14 cellular contexts compared by ENCODE assay signal in genomic region chr9:78238061-78239038, GRCh38. TPM values are rescaled to one million over a fixed set of nuclear protein-coding genes. Genes with fewer than 3 reads are reported as not detected.
DNase-seq lines count a peak whose midpoint lies in the region; ATAC-seq and TF ChIP-seq lines count a peak whose summit lies in the region.
"Had no signal": no experiment of that assay in that cellular context is flagged by ENCODE, and none has a peak within 500 bp of the region (broad histone marks: within the 10 kb centered on the region; RNA-seq: fewer than 3 reads in every experiment).

No MANE protein-coding gene starts in this region.

- DNase-seq in activated T-cell treated with anti-CD3 and anti-CD28 coated beads, Interleukin-2, amount 50 U/mL, for 4 hours, result no peak
- no peak for DNase-seq in activated T-cell treated with anti-CD3 and anti-CD28 coated beads for 4 hours
- no peak for DNase-seq in Karpas-422
- no peak for DNase-seq in progenitor cell of endocrine pancreas (ENCODE audit: low spot score, unreplicated experiment)
- DNase-seq in anterior cingulate cortex (lab: John Stamatoyannopoulos, UW), result no peak
- DNase-seq in NCI-H2107 treated with DMSO at 0.1 percent for 48 hours (lab: John Stamatoyannopoulos, UW; ENCODE audit: unreplicated experiment), result no peak
- DNase-seq: endodermal cell, NCI-H1694 treated with DMSO at 0.1 percent for 48 hours, NCI-H774, SHP77 had no signal

- H3K79me2 ChIP-seq in Karpas-422 (ENCODE audit: low read length), result peaks cover 43% of the 10 kb centered on the region

- H3K4me3 ChIP-seq in Karpas-422 (ENCODE audit: low read length), result no peak overlapping the region
- H3K4me3 ChIP-seq: gastroesophageal sphincter had no signal

- H3K27me3 Mint-ChIP-seq in activated T-cell treated with anti-CD3 and anti-CD28 coated beads, Interleukin-2, amount 50 U/mL, for 4 hours (ENCODE audit: low read depth), result no peaks in the 10 kb centered on the region
- peaks cover 7% of the 10 kb centered on the region for H3K27me3 Mint-ChIP-seq in brain
- no peaks in the 10 kb centered on the region for H3K27me3 Mint-ChIP-seq in progenitor cell of endocrine pancreas

- no peak for TF ChIP-seq CTCF in brain (conservative IDR thresholded peaks at IDR 0.05)
- TF ChIP-seq CTCF in progenitor cell of endocrine pancreas (IDR thresholded peaks at IDR 0.05; ENCODE audit: unreplicated experiment), result no peak

- H3K4me2 ChIP-seq in Karpas-422 (ENCODE audit: low read depth, low read length, poor library complexity, severe bottlenecking), result peak overlapping the region; percentile 83

- H3K4me3 Mint-ChIP-seq in activated T-cell treated with anti-CD3 and anti-CD28 coated beads, Interleukin-2, amount 50 U/mL, for 4 hours, result peak overlapping the region; percentile 51
- H3K4me3 Mint-ChIP-seq in brain, result peak overlapping the region; percentile 56 to 78 (median 71)
- peak overlapping the region; percentile 48 for H3K4me3 Mint-ChIP-seq in progenitor cell of endocrine pancreas (ENCODE audit: low read depth)

- H3K9me3 ChIP-seq in Karpas-422 (ENCODE audit: low read length), result no peaks in the 10 kb centered on the region
- H3K9me3 ChIP-seq: gastroesophageal sphincter had no signal

- H3K36me3 Mint-ChIP-seq in activated T-cell treated with anti-CD3 and anti-CD28 coated beads, Interleukin-2, amount 50 U/mL, for 4 hours (ENCODE audit: insufficient read depth), result peaks cover 14% of the 10 kb centered on the region
- peaks cover 40% of the 10 kb centered on the region for H3K36me3 Mint-ChIP-seq in brain
- peaks cover 11% of the 10 kb centered on the region for H3K36me3 Mint-ChIP-seq in progenitor cell of endocrine pancreas (ENCODE audit: insufficient read depth)

- H3K36me3 ChIP-seq in Karpas-422 (ENCODE audit: insufficient read depth, low read length), result peaks cover 20% of the 10 kb centered on the region; the same call in 1 of the 2 replicates

- H3K27ac Mint-ChIP-seq in brain (peak overlapping the region in 2 of 5 experiments; percentile 17 to 29), progenitor cell of endocrine pancreas (no peak overlapping the region)
- H3K27ac Mint-ChIP-seq: endodermal cell had no signal

- no peaks in the 10 kb centered on the region for H3K27me3 ChIP-seq in Karpas-422 (ENCODE audit: low read length)
- H3K27me3 ChIP-seq: gastroesophageal sphincter had no signal

- no peaks in the 10 kb centered on the region for H3K9me3 Mint-ChIP-seq in activated T-cell treated with anti-CD3 and anti-CD28 coated beads, Interleukin-2, amount 50 U/mL, for 4 hours
- no peaks in the 10 kb centered on the region for H3K9me3 Mint-ChIP-seq in brain
- no peaks in the 10 kb centered on the region for H3K9me3 Mint-ChIP-seq in progenitor cell of endocrine pancreas (ENCODE audit: low read depth)
- H3K9me3 Mint-ChIP-seq: endodermal cell had no signal

- peaks cover 27% of the 10 kb centered on the region for H3K4me1 ChIP-seq in Karpas-422 (ENCODE audit: low read length)

- no peak overlapping the region for H3K9ac ChIP-seq in Karpas-422 (ENCODE audit: low read length)
- H3K9ac ChIP-seq: KMS-11 had no signal

- no peak overlapping the region for H2AFZ ChIP-seq in Karpas-422 (ENCODE audit: low read length)

- no peaks in the 10 kb centered on the region for H4K20me1 ChIP-seq in Karpas-422 (ENCODE audit: insufficient read depth, low read depth, low read length)

- no peak for ATAC-seq in activated T-cell treated with anti-CD3 and anti-CD28 coated beads, Interleukin-2, amount 50 U/mL, for 4 hours
- ATAC-seq in GM18511 (IDR thresholded peaks at IDR 0.05; ENCODE audit: unreplicated experiment), result no peak
- ATAC-seq: gastroesophageal sphincter had no signal

- no peak overlapping the region for H3K27ac ChIP-seq in Karpas-422 (ENCODE audit: low read length)
- H3K27ac ChIP-seq: gastroesophageal sphincter, KMS-11 had no signal

- peaks cover 50% of the 10 kb centered on the region for H3K4me1 Mint-ChIP-seq in activated T-cell treated with anti-CD3 and anti-CD28 coated beads, Interleukin-2, amount 50 U/mL, for 4 hours (ENCODE audit: low read depth)
- H3K4me1 Mint-ChIP-seq in brain (peaks cover 33% of the 10 kb centered on the region), progenitor cell of endocrine pancreas (ENCODE audit: low read depth) (peaks cover 17% of the 10 kb centered on the region)

- H3K9me2 ChIP-seq in Karpas-422 (replicated peaks; ENCODE audit: insufficient read depth, low read length), result no peaks in the 10 kb centered on the region

RNA-seq across cellular contexts. Expression of gene CEP78, which starts 2.5 kb away (rescaled TPM):
- 10 to 100 TPM; 29.4 to 30.8 (median 29.6) TPM for total RNA-seq in activated T-cell treated with anti-CD3 and anti-CD28 coated beads, Interleukin-2, amount 50 U/mL, for 4 hours
- total RNA-seq in Karpas-422 (2014; rRNA removed; shearing (Covaris generic); ENCODE audit: low replicate concordance), result 29.4 and 38.2 TPM in 2 replicates
- 16.7 TPM for polyA plus RNA-seq in brain (ENCODE audit: insufficient read depth, low read depth, low replicate concordance)
- 59.5 and 61.9 TPM in 2 replicates for total RNA-seq in progenitor cell of endocrine pancreas

RNA-seq across cellular contexts. Expression of gene PSAT1, which starts 58.6 kb away (rescaled TPM):
- total RNA-seq in activated T-cell treated with anti-CD3 and anti-CD28 coated beads, Interleukin-2, amount 50 U/mL, for 4 hours, result 100 to 1,000 TPM; 105 to 139 (median 120) TPM
- 114 and 173 TPM in 2 replicates for total RNA-seq in Karpas-422 (2014; rRNA removed; shearing (Covaris generic); ENCODE audit: low replicate concordance)
- polyA plus RNA-seq in brain (ENCODE audit: insufficient read depth, low read depth, low replicate concordance), result 164 TPM
- 67.4 and 73.2 TPM in 2 replicates for total RNA-seq in progenitor cell of endocrine pancreas
